Comparison of ENCODE assay signal across 30 cellular contexts in the genomic region with DNA sequence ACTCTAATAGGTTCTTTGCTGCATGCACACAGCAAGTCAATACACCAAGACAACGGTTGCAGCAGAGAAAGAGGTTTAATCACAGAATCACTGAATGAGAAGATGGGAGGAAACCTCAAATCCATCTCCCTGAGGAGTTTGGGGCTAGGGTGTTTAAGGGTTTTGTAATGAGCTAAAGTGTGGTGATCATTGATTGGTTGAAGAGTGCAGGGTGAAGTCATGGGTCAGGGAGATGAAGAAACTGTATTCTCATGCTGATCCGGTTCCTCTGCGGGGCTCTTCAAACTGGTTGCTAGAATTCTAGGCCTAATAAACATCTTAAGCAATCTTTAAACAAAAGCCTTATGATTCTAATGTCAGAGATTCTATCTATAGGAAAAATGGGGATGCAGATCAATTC.
"Had no signal": no experiment of that assay in that cellular context is flagged by ENCODE, and none has a peak within 500 bp of the region (broad histone marks: within the 10 kb centered on the region; RNA-seq: fewer than 3 reads in every experiment).

No MANE protein-coding gene starts in this region.

- H3K4me3 ChIP-seq: esophagus squamous epithelium, heart right ventricle, left lung, mucosa of descending colon, pancreas, right lobe of liver, thyroid gland, vagina had no signal

- H3K27me3 Mint-ChIP-seq: effector memory CD8-positive, alpha-beta T cell; naive B cell; natural killer cell treated with Interleukin-12 subunit alpha and Interleukin-12 subunit beta and Interleukin-15 and Interleukin-18, amount 100 ng/mL, for 72 hours; stimulated activated naive CD8-positive, alpha-beta T cell treated with anti-CD3 and anti-CD28 coated beads, Interleukin-15, amount 100 ng/mL, for 72 hours had no signal

- H3K36me3 ChIP-seq: esophagus squamous epithelium, heart right ventricle, left lung, neutrophil, pancreas, right lobe of liver, thyroid gland, vagina had no signal

- H3K4me3 Mint-ChIP-seq: effector memory CD8-positive, alpha-beta T cell; mesothelial cell of epicardium; naive B cell; natural killer cell treated with Interleukin-12 subunit alpha and Interleukin-12 subunit beta and Interleukin-15 and Interleukin-18, amount 100 ng/mL, for 72 hours; neural crest cell; stimulated activated naive CD8-positive, alpha-beta T cell treated with anti-CD3 and anti-CD28 coated beads, Interleukin-15, amount 100 ng/mL, for 72 hours had no signal

- ATAC-seq: effector memory CD8-positive, alpha-beta T cell; heart right ventricle; left cardiac atrium; left lung; mucosa of descending colon; natural killer cell treated with Interleukin-12 subunit alpha and Interleukin-12 subunit beta and Interleukin-15 and Interleukin-18, amount 100 ng/mL, for 72 hours; right lobe of liver; stimulated activated naive CD8-positive, alpha-beta T cell treated with anti-CD3 and anti-CD28 coated beads, Interleukin-15, amount 100 ng/mL, for 72 hours had no signal

- H3K27ac ChIP-seq: esophagus squamous epithelium, heart right ventricle, left lung, neutrophil, pancreas, right lobe of liver, thyroid gland, vagina had no signal

- DNase-seq: cortex of kidney; effector memory CD8-positive, alpha-beta T cell; erythroblast; esophagus squamous epithelium; foreskin melanocyte; glutamatergic neuron; heart right ventricle; hippocampal formation; left cardiac atrium; left lung; mesenchymal stem cell; mucosa of descending colon; naive B cell; pancreas; right lobe of liver; stimulated activated CD4-positive, alpha-beta T cell treated with anti-CD3 and anti-CD28 coated beads, Interleukin-15, amount 100 ng/mL, for 24 hours; stimulated activated CD4-positive, alpha-beta T cell treated with anti-CD3 and anti-CD28 coated beads, Interleukin-4, amount 100 ng/mL, for 1 hour; stimulated activated CD8-positive, alpha-beta memory T cell treated with anti-CD3 and anti-CD28 coated beads, Interleukin-4, amount 100 ng/mL, for 48 hours; stimulated activated naive CD4-positive, alpha-beta T cell; stimulated activated naive CD8-positive, alpha-beta T cell treated with anti-CD3 and anti-CD28 coated beads, Interleukin-15, amount 100 ng/mL, for 72 hours; thyroid gland; trophoblast cell had no signal

- H3K9me3 Mint-ChIP-seq: neural crest cell; stimulated activated naive CD8-positive, alpha-beta T cell treated with anti-CD3 and anti-CD28 coated beads, Interleukin-15, amount 100 ng/mL, for 72 hours had no signal

- H3K27me3 ChIP-seq: esophagus squamous epithelium, heart right ventricle, left lung, neutrophil, right lobe of liver, thyroid gland, vagina had no signal

- FAIRE-seq: endometrium, islet of Langerhans, small intestine had no signal

- H3K4me1 ChIP-seq: esophagus squamous epithelium, heart right ventricle, left lung, pancreas, right lobe of liver, thyroid gland, vagina had no signal

- H3K36me3 Mint-ChIP-seq: mesothelial cell of epicardium; naive B cell; natural killer cell treated with Interleukin-12 subunit alpha and Interleukin-12 subunit beta and Interleukin-15 and Interleukin-18, amount 100 ng/mL, for 72 hours had no signal

- H3K9me3 ChIP-seq: esophagus squamous epithelium, heart right ventricle, left lung, mucosa of descending colon, neutrophil, pancreas, right lobe of liver, thyroid gland, vagina had no signal

- H3K4me1 Mint-ChIP-seq: mesothelial cell of epicardium; naive B cell; neural crest cell; stimulated activated naive CD8-positive, alpha-beta T cell treated with anti-CD3 and anti-CD28 coated beads, Interleukin-15, amount 100 ng/mL, for 72 hours had no signal

- H3K27ac Mint-ChIP-seq: effector memory CD8-positive, alpha-beta T cell; mesothelial cell of epicardium; naive B cell; natural killer cell treated with Interleukin-12 subunit alpha and Interleukin-12 subunit beta and Interleukin-15 and Interleukin-18, amount 100 ng/mL, for 72 hours; stimulated activated naive CD8-positive, alpha-beta T cell treated with anti-CD3 and anti-CD28 coated beads, Interleukin-15, amount 100 ng/mL, for 72 hours had no signal
